In the genomic region with DNA sequence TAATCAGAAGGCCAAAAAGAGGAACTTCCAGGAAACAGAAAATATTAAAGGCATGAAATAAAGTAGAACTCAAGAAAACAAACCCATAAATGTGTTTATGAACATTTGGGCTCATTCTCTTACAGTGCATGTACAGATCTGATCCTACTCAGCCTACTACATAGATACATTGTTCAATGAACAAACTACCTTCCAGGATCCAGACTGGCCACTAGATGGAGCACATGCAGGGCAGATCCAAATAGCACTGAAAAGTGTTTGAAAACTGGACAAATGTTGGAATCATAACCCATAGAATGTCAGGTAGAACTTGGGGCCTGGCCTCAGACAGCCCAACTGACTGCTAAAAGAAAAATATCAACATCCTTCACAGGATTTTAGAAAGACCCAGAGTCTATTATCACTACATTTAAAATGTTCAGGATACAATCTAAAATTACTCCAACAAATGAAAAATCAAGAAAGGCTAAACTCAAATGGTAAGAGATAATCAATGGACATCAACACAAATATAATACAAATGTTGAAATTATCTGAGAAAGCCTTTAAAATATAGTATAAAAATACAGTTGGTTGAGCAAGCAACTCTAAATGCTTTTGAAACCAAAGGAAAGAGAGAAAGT, we compare ENCODE assay signal across 8 cellular contexts.
DNase-seq lines count a peak whose midpoint lies in the region; ATAC-seq, FAIRE-seq and TF ChIP-seq lines count a peak whose summit lies in the region.

No MANE protein-coding gene starts in this region.

- DNase-seq in heart right ventricle (peak in 1 of 2 donors; percentile 19), left cardiac atrium (no peak), HTR-8/SVneo (ENCODE audit: insufficient read length, low spot score) (peak; percentile 10), SK-N-SH (peak; percentile 30), germinal center (ENCODE audit: low spot score) (peak; percentile 14), T-cell (no peak), NCI-H345 (lab: John Stamatoyannopoulos, UW) (no peak)

- no peaks in the 10 kb centered on the region for H3K79me2 ChIP-seq in SK-N-SH (ENCODE audit: insufficient read depth)

- H3K27me3 ChIP-seq in heart right ventricle, result no peaks in the 10 kb centered on the region
- H3K27me3 ChIP-seq in SK-N-SH (ENCODE audit: insufficient read depth), result no peaks in the 10 kb centered on the region

- TF ChIP-seq CTCF in heart right ventricle (IDR thresholded peaks at IDR 0.05) (peak; percentile 27 to 78 (median 67)), SK-N-SH (IDR thresholded peaks at IDR 0.05) (peak; percentile 85)

- POLR2A ChIA-PET in SK-N-SH (lab: Yijun Ruan, JAX) (no interaction called here), T-cell (lab: Charles Lee) (no interaction called here)

- H3K27ac Mint-ChIP-seq in T-cell, result no peak overlapping the region

- H3K9me2 ChIP-seq in SK-N-SH, result no peaks in the 10 kb centered on the region

- ATAC-seq in heart right ventricle (no peak), left cardiac atrium (no peak), T-cell (replicated peaks in 1 of 4) (no peak), HG03196 (IDR thresholded peaks at IDR 0.05; ENCODE audit: unreplicated experiment) (no peak)

- no peak for FAIRE-seq in HTR-8/SVneo (lab: Jason Lieb, UNC)

- H3K4me1 Mint-ChIP-seq in T-cell, result no peaks in the 10 kb centered on the region

- no peaks in the 10 kb centered on the region for H3K36me3 Mint-ChIP-seq in T-cell

- H3K4me2 ChIP-seq in SK-N-SH, result no peak overlapping the region

- H3K27ac ChIP-seq in heart right ventricle (no peak overlapping the region), SK-N-SH (ENCODE audit: low read depth in 2 of 2, low read length in 1 of 2) (no peak overlapping the region)

- intact Hi-C loops in heart right ventricle (cut with DNase I) (loop anchor here in 5 of 10 donors (5.0 kb wide), 3 partner anchors 47 to 62 kb away; no protein-coding TSS in a partner anchor), left cardiac atrium (cut with DNase I) (no loop called here)

- H3K9ac ChIP-seq in SK-N-SH, result no peak overlapping the region

- H3K9me3 ChIP-seq in heart right ventricle (peaks cover 0 to 40% (median 8%) of the 10 kb centered on the region in 11 donors), SK-N-SH (no peaks in the 10 kb centered on the region)

- H3K4me3 ChIP-seq in heart right ventricle (no peak overlapping the region), SK-N-SH (ENCODE audit: low read depth in 2 of 2, low read length in 1 of 2) (peak overlapping the region in 1 of 2 experiments; percentile 41; a peak in 1 of 4 replicates)

- CTCF ChIA-PET in SK-N-SH (lab: Yijun Ruan, JAX), result interaction anchor here (0.7 to 2.8 kb wide), 8 partner anchors 9 to 490 kb away, joined by 3 to 13 read pairs (median 4); no protein-coding TSS in a partner anchor
- CTCF ChIA-PET in T-cell (lab: Charles Lee), result no interaction called here

- no peaks in the 10 kb centered on the region for H3K36me3 ChIP-seq in heart right ventricle
- no peaks in the 10 kb centered on the region for H3K36me3 ChIP-seq in SK-N-SH (replicated peaks in 1 of 2; ENCODE audit: control insufficient read depth in 1 of 2, insufficient read depth in 2 of 2, low read length in 1 of 2)

- no peak overlapping the region for H2AFZ ChIP-seq in SK-N-SH (ENCODE audit: low read depth)

- H3F3A ChIP-seq in SK-N-SH (replicated peaks; ENCODE audit: insufficient read depth), result no peaks in the 10 kb centered on the region

- H3K4me1 ChIP-seq in heart right ventricle, result peaks cover 0 to 15% (median 0%) of the 10 kb centered on the region in 9 donors
- H3K4me1 ChIP-seq in SK-N-SH (ENCODE audit: control insufficient read depth in 1 of 2, insufficient read depth in 2 of 2, low read depth in 1 of 2, low read length in 1 of 2), result no peaks in the 10 kb centered on the region

- H3K9me3 Mint-ChIP-seq in T-cell, result no peaks in the 10 kb centered on the region

- no peaks in the 10 kb centered on the region for H4K20me1 ChIP-seq in SK-N-SH (ENCODE audit: insufficient read depth)

- peak; percentile 65 for TF ChIP-seq RAD21 in SK-N-SH (IDR thresholded peaks at IDR 0.05; ENCODE audit: low read length)

- no peak for TF ChIP-seq EP300 in SK-N-SH (IDR thresholded peaks at IDR 0.05; ENCODE audit: borderline replicate concordance in 1 of 2, low read depth in 1 of 2, low read length in 1 of 2)

- peaks cover 12% of the 10 kb centered on the region in 2 donors for H3K27me3 Mint-ChIP-seq in T-cell

- H3K4me3 Mint-ChIP-seq in T-cell, result no peak overlapping the region

TF ChIP-seq in SK-N-SH, 30 proteins besides CTCF, POLR2A, EP300 and RAD21:
- no peak for TF ChIP-seq GABPA (IDR thresholded peaks at IDR 0.05; ENCODE audit: low read depth)
- TF ChIP-seq SIN3A (IDR thresholded peaks at IDR 0.05; ENCODE audit: borderline replicate concordance, low read depth, low read length), result no peak
- TF ChIP-seq RFX5 (IDR thresholded peaks at IDR 0.05; ENCODE audit: low read length), result no peak
- TF ChIP-seq GATA2 (CRISPR knock-in tag; IDR thresholded peaks at IDR 0.05), result no peak
- peak; percentile 63 for TF ChIP-seq SMC3 (IDR thresholded peaks at IDR 0.05; ENCODE audit: low read depth, low read length)
- no peak for TF ChIP-seq CHD2 (IDR thresholded peaks at IDR 0.05; ENCODE audit: low read length, partially characterized antibody)

Comparison
In these comparisons a context has a peak if more than half of its experiments do, and no peak if none do; other contexts are left out.
1. DNase-seq: peak in HTR-8/SVneo (single experiment), SK-N-SH (single experiment) and germinal center (single experiment); none in left cardiac atrium (single experiment), T-cell (0 of 34) and NCI-H345 (single experiment).